ENCODE assay signal across 8 cellular contexts in genomic region chr2:201232125-201232815, GRCh38. TPM values are rescaled to one million over a fixed set of nuclear protein-coding genes. Genes with fewer than 3 reads are reported as not detected.
DNase-seq lines count a peak whose midpoint lies in the region; ATAC-seq, FAIRE-seq and TF ChIP-seq lines count a peak whose summit lies in the region.

No MANE protein-coding gene starts in this region.

- ATAC-seq in omental fat pad (ENCODE audit: low FRiP score) (peak; percentile 66), thoracic aorta (ENCODE audit: insufficient number of reproducible peaks, low FRiP score, low read depth) (peak; percentile 75)

- H3K36me3 ChIP-seq in ES-I3 (ENCODE audit: insufficient read depth, low read length) (no peaks in the 10 kb centered on the region), MM.1S (replicated peaks; ENCODE audit: insufficient read depth, low read length) (no peaks in the 10 kb centered on the region), thoracic aorta (no peaks in the 10 kb centered on the region)

- H3K9ac ChIP-seq in ES-I3 (ENCODE audit: low read depth, low read length), result peak overlapping the region; percentile 4; the same call in 1 of the 2 replicates
- H3K9ac ChIP-seq in MM.1S (ENCODE audit: low read length), result peak overlapping the region; percentile 63

- H3K27ac ChIP-seq in MM.1S (ENCODE audit: low read length), result peak overlapping the region; percentile 94; the same call in 1 of the 2 replicates
- no peak overlapping the region for H3K27ac ChIP-seq in thoracic aorta

- no peaks in the 10 kb centered on the region for H3K9me3 ChIP-seq in ES-I3 (ENCODE audit: control insufficient read depth, insufficient read depth, low read length)
- H3K9me3 ChIP-seq in MM.1S (replicated peaks; ENCODE audit: insufficient read depth, low read length), result no peaks in the 10 kb centered on the region
- H3K9me3 ChIP-seq in thoracic aorta, result no peaks in the 10 kb centered on the region

- peak overlapping the region; percentile 89 for H3K4me3 ChIP-seq in MM.1S (ENCODE audit: low read length)
- H3K4me3 ChIP-seq in thoracic aorta, result no peak overlapping the region

- peaks cover 32% of the 10 kb centered on the region for H3F3A ChIP-seq in MM.1S (ENCODE audit: insufficient read depth, low read length)

- TF ChIP-seq CTCF in MM.1S (IDR thresholded peaks at IDR 0.05; ENCODE audit: low read length), result peak; percentile 95
- no peak for TF ChIP-seq CTCF in omental fat pad (IDR thresholded peaks at IDR 0.05)
- TF ChIP-seq CTCF in thoracic aorta (IDR thresholded peaks at IDR 0.05), result peak; percentile 67

- H3K4me1 ChIP-seq in ES-I3 (ENCODE audit: insufficient read depth, low read length) (peaks cover 3% of the 10 kb centered on the region; the same call in 1 of the 2 replicates), MM.1S (ENCODE audit: low read length) (peaks cover 33% of the 10 kb centered on the region), thoracic aorta (ENCODE audit: control insufficient read depth in 1 of 2, low read depth in 2 of 2) (peaks cover 5 to 13% of the 10 kb centered on the region in 2 donors)

- peaks cover 52% of the 10 kb centered on the region for H3K79me2 ChIP-seq in MM.1S (ENCODE audit: low read length)

- H3K9me2 ChIP-seq in MM.1S (replicated peaks; ENCODE audit: insufficient read depth, low read length), result no peaks in the 10 kb centered on the region

- H2AFZ ChIP-seq in MM.1S (ENCODE audit: low read length), result peak overlapping the region; percentile 73

- H3K27me3 ChIP-seq in MM.1S (replicated peaks; ENCODE audit: insufficient read depth, low read length) (no peaks in the 10 kb centered on the region), thoracic aorta (replicated peaks; ENCODE audit: insufficient read depth) (no peaks in the 10 kb centered on the region)

- peak overlapping the region; percentile 81 for H3K4me2 ChIP-seq in MM.1S (ENCODE audit: low read depth, low read length)

- TF ChIP-seq POLR2A in H54 (IDR thresholded peaks at IDR 0.05; ENCODE audit: low read depth, low read length), result no peak
- TF ChIP-seq POLR2A in Raji (IDR thresholded peaks at IDR 0.05; ENCODE audit: insufficient read depth, low read depth, low read length), result peak; percentile 62

- peak; percentile 89 for FAIRE-seq in H54 (lab: Jason Lieb, UNC)

- no peaks in the 10 kb centered on the region for H4K20me1 ChIP-seq in MM.1S (ENCODE audit: insufficient read depth, low read length)

- DNase-seq in H54 (ENCODE audit: insufficient read length, low spot score) (peak; percentile 81), MM.1S (peak; percentile 96), foreskin melanocyte (peak; percentile 79), omental fat pad (ENCODE audit: low spot score) (peak; percentile 67), thoracic aorta (ENCODE audit: low spot score) (peak; percentile 48)
- DNase-seq in activated T-helper 9 cell treated with anti-CD3 and anti-CD28 coated beads, Interleukin-2, amount 50 U/mL, for 16 hours (ENCODE audit: low read depth), result peak; percentile 79

RNA-seq across cellular contexts. Expression of gene CASP8, which starts 28.1 kb away (rescaled TPM):
- total RNA-seq in omental fat pad, result 10 to 100 TPM; 22.9 to 31.4 (median 26.5) TPM
- total RNA-seq in thoracic aorta, result 10 to 100 TPM; 11.5 to 14.6 TPM

RNA-seq across cellular contexts. Expression of gene CASP10, which starts 49.3 kb away (rescaled TPM):
- 10 to 100 TPM; 13.5 to 47.0 (median 15.3) TPM for total RNA-seq in omental fat pad
- total RNA-seq in thoracic aorta, result 10 to 100 TPM; 10.3 to 12.3 TPM

Comparison
In these comparisons a context has a peak if more than half of its experiments do, and no peak if none do; other contexts are left out.
1. CTCF ChIP-seq: peak in MM.1S (single experiment) and thoracic aorta (single experiment); none in omental fat pad (0 of 3).
2. Peak in every context shown above with its lines, with median percentiles within 50 percentile points of each other: DNase-seq.